Comparison of ENCODE assay signal across 9 cellular contexts in the genomic region with DNA sequence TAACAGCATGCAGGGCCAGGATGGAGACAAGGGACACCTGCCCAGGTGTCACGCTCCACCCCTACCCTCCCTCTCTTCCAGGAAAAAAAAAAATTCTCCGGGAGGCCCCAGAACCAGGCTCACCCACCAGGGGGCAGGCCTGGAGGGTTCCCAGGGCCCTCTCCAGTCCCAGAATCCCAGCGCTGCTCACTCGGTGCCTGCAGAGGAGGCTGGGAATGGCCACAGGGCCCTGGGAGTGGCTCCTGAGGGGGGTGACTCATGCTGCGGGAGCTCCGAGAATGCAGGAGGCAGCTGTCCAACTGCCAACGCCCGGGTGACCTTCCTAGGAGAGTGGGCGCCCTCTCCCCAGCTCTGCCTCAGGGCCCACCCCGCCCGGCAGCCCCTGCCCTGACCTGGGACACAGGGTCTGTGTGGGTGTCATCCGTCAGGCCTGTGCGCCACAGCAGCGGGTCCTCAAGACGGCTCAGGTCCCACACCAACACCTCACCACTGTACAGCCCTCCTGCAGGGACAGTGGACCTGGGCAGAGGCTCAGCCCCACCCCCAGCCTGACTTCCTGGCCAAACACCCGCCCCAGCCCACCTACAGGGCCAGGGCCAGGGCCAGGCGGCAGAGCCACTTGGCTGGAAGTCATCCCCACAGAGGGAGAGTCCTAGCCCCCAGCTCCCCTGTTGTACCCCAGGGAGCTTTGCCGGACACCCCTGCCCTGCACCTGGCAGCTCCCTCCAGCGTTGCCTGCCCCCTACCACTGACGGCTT. TPM values are rescaled to one million over a fixed set of nuclear protein-coding genes. Genes with fewer than 3 reads are reported as not detected.
DNase-seq lines count a peak whose midpoint lies in the region; ATAC-seq, FAIRE-seq and TF ChIP-seq lines count a peak whose summit lies in the region.
"Had no signal": no experiment of that assay in that cellular context is flagged by ENCODE, and none has a peak within 500 bp of the region (broad histone marks: within the 10 kb centered on the region; RNA-seq: fewer than 3 reads in every experiment).

No MANE protein-coding gene starts in this region.

- peak in 2 of 3 experiments; percentile 59 to 68; a peak in 3 of 4 replicates for TF ChIP-seq CTCF in H1 (IDR thresholded peaks at IDR 0.05; ENCODE audit: control extremely low read depth in 1 of 3, insufficient read depth in 1 of 3, low read depth in 1 of 3, low read length in 3 of 3)

- H3K4me1 ChIP-seq in NT2/D1 (ENCODE audit: insufficient read depth, insufficient read length) (peaks cover 30% of the 10 kb centered on the region), H1 (replicated peaks in 1 of 4; ENCODE audit: control insufficient read depth in 3 of 4, insufficient read depth in 4 of 4, low read length in 3 of 4) (peaks cover 0 to 14% (median 11%) of the 10 kb centered on the region in 4 experiments; a peak in 5 of 7 replicates), mesodermal cell (ENCODE audit: control insufficient read depth, insufficient read depth, low read length, poor library complexity, severe bottlenecking) (peaks cover 20% of the 10 kb centered on the region)

- no peaks in the 10 kb centered on the region for H3K79me2 ChIP-seq in H1 (ENCODE audit: control insufficient read depth in 1 of 2, insufficient read depth in 2 of 2, low read length in 2 of 2)

- no peak overlapping the region; the same call in 1 of the 2 replicates for H2BK15ac ChIP-seq in H1 (ENCODE audit: low read length)

- H3K27ac ChIP-seq in H1 (ENCODE audit: low read depth, low read length) (peak overlapping the region; percentile 34; the same call in 1 of the 2 replicates), mesodermal cell (ENCODE audit: low read depth, low read length, severe bottlenecking) (peak overlapping the region; percentile 96)

- POLR2A ChIA-PET in H1 (lab: Charles Lee; ENCODE audit: partially characterized antibody) = interaction anchor here (0.6 to 15.6 kb wide), 19 partner anchors 7 to 253 kb away, joined by 3 to 313 read pairs (median 5); a partner anchor contains a TSS

- no peak overlapping the region for H2AFZ ChIP-seq in H1 (ENCODE audit: low read length)

- no peak overlapping the region for H3K23ac ChIP-seq in H1 (ENCODE audit: insufficient read length)

- WGBS in H1 (ENCODE audit: extremely low coverage in 1 of 2, insufficient coverage in 1 of 2, insufficient read length in 1 of 2, insufficient replicate concordance in 2 of 2, low coverage in 1 of 2, low lambda C conversion rate in 2 of 2, missing lambda C conversion rate in 1 of 2), 2 experiments = 64% methylated on average over 14 of the region's 20 CpGs; no CpG with 5 or more reads in 1 of the 2 experiments
- WGBS in mesodermal cell (ENCODE audit: insufficient coverage in 2 of 2), 2 experiments = 48 to 50% methylated on average over 8 to 16 of the region's 20 CpGs

- peak overlapping the region; percentile 48; the same call in 1 of the 2 replicates for H3K18ac ChIP-seq in H1 (ENCODE audit: extremely low read depth, low read length)

- H3K79me1 ChIP-seq in H1 (ENCODE audit: low read depth, low read length) = peaks cover 5% of the 10 kb centered on the region; the same call in 1 of the 2 replicates

- H2AK5ac ChIP-seq in H1 (ENCODE audit: low read depth, low read length) = peak overlapping the region; percentile 82; the same call in 1 of the 2 replicates

- peak; percentile 60 to 71 for TF ChIP-seq RAD21 in H1 (IDR thresholded peaks at IDR 0.05 in 1 of 2, conservative IDR thresholded peaks at IDR 0.05 in 1 of 2; ENCODE audit: low read depth in 2 of 2, low read length in 2 of 2)

- FAIRE-seq in H1 (lab: Jason Lieb, UNC) = no peak

- H3K9me3 ChIP-seq in NT2/D1 (ENCODE audit: insufficient read depth, low read length) = no peaks in the 10 kb centered on the region
- H3K9me3 ChIP-seq in H1 (ENCODE audit: insufficient read depth in 2 of 2, low read depth in 1 of 2, low read length in 1 of 2) = no peaks in the 10 kb centered on the region
- H3K9me3 ChIP-seq in mesodermal cell (ENCODE audit: control insufficient read depth, low read length) = no peaks in the 10 kb centered on the region

- TF ChIP-seq EP300 in H1 (IDR thresholded peaks at IDR 0.05; ENCODE audit: borderline replicate concordance in 1 of 2, low read depth in 2 of 2, low read length in 2 of 2) = no peak

- no peak overlapping the region for H4K8ac ChIP-seq in H1 (ENCODE audit: extremely low read depth, insufficient read depth, low read length)

- CTCF ChIA-PET in H1 (lab: Charles Lee; ENCODE audit: partially characterized antibody) = interaction anchor here (0.6 to 4.1 kb wide), 29 partner anchors 9 to 699 kb away, joined by 3 to 37 read pairs (median 4); a partner anchor contains a TSS

- peak overlapping the region; percentile 58 for H3K9ac ChIP-seq in NT2/D1 (ENCODE audit: insufficient read length, low read depth)
- no peak overlapping the region for H3K9ac ChIP-seq in H1 (replicated peaks in 1 of 4; ENCODE audit: extremely low read depth in 1 of 4, low read depth in 3 of 4, low read length in 3 of 4)

- H3K27me3 ChIP-seq in NT2/D1 (ENCODE audit: insufficient read depth, insufficient read length) = no peaks in the 10 kb centered on the region
- no peaks in the 10 kb centered on the region for H3K27me3 ChIP-seq in H1 (replicated peaks in 1 of 4; ENCODE audit: control insufficient read depth in 3 of 4, extremely low read depth in 1 of 4, insufficient read depth in 3 of 4, low read length in 3 of 4)

- H3K56ac ChIP-seq in H1 (replicated peaks; ENCODE audit: insufficient read length, low read depth, low read length) = no peak overlapping the region

- no peak for TF ChIP-seq POLR2A in H1 (IDR thresholded peaks at IDR 0.05; ENCODE audit: control extremely low read depth in 1 of 2, low read depth in 2 of 2, low read length in 2 of 2)

- H2BK120ac ChIP-seq in H1 (replicated peaks; ENCODE audit: low read depth, low read length) = no peak overlapping the region

- no peak overlapping the region for H3K14ac ChIP-seq in H1 (ENCODE audit: insufficient read length)

- peak overlapping the region; percentile 37 for H4K5ac ChIP-seq in H1 (ENCODE audit: insufficient read length, low read depth, low read length)

- ATAC-seq in HG03139 (IDR thresholded peaks at IDR 0.05; ENCODE audit: unreplicated experiment) (no peak), HG03025 (IDR thresholded peaks at IDR 0.05; ENCODE audit: low FRiP score, unreplicated experiment) (no peak)

- peaks cover 5 to 22% of the 10 kb centered on the region in 2 experiments for H4K20me1 ChIP-seq in H1 (replicated peaks in 1 of 2; ENCODE audit: control insufficient read depth in 1 of 2, insufficient read depth in 2 of 2, low read length in 2 of 2)

- peak overlapping the region; percentile 89 for H4K91ac ChIP-seq in H1 (replicated peaks; ENCODE audit: insufficient read length, low read length)

- H2BK20ac ChIP-seq in H1 (ENCODE audit: low read length) = peak overlapping the region; percentile 32; the same call in 1 of the 2 replicates

- DNase-seq in SIG-M5 treated with dmso at 0.1 percent for 504 hours (lab: John Stamatoyannopoulos, UW; ENCODE audit: unreplicated experiment) (peak; percentile 77), SIG-M5 (lab: John Stamatoyannopoulos, UW) (no peak), NT2/D1 (ENCODE audit: low read depth, low spot score) (peak; percentile 93), H1 (ENCODE audit: low read depth in 1 of 2, low spot score in 2 of 2) (peak; percentile 81 to 90), globus pallidus (ENCODE audit: low spot score) (no peak)
- DNase-seq: CD4-positive, CD25-positive, alpha-beta regulatory T cell had no signal

- H2BK12ac ChIP-seq in H1 (ENCODE audit: low read depth, low read length) = no peak overlapping the region

- peak overlapping the region; percentile 88 for H2BK5ac ChIP-seq in H1 (ENCODE audit: low read depth, low read length)

- H3K36me3 ChIP-seq in NT2/D1 (ENCODE audit: insufficient read depth, insufficient read length, low read length) = peaks cover 82% of the 10 kb centered on the region
- peaks cover 24 to 37% (median 31%) of the 10 kb centered on the region in 4 experiments; a peak in 6 of 8 replicates for H3K36me3 ChIP-seq in H1 (ENCODE audit: control insufficient read depth in 2 of 4, insufficient read depth in 4 of 4, low read length in 3 of 4)
- peaks cover 60% of the 10 kb centered on the region for H3K36me3 ChIP-seq in mesodermal cell (ENCODE audit: control insufficient read depth, insufficient read depth, low read length)

- H3K23me2 ChIP-seq in H1 (ENCODE audit: low read depth, low read length) = no peaks in the 10 kb centered on the region

- peak overlapping the region in 1 of 2 experiments; percentile 4; a peak in 2 of 4 replicates for H3K4me2 ChIP-seq in H1 (ENCODE audit: insufficient read depth in 1 of 2, low read depth in 2 of 2, low read length in 2 of 2)

- H3K4ac ChIP-seq in H1 (replicated peaks; ENCODE audit: insufficient read length, low read depth, low read length) = no peak overlapping the region

- H3K4me3 ChIP-seq in NT2/D1 (ENCODE audit: insufficient read length, low read depth) = no peak overlapping the region
- H3K4me3 ChIP-seq in H1 (ENCODE audit: extremely low read depth in 1 of 4, insufficient read depth in 2 of 4, low read depth in 3 of 4, low read length in 4 of 4) = no peak overlapping the region
- H3K4me3 ChIP-seq in mesodermal cell (ENCODE audit: extremely low read depth, insufficient read depth, low read length, poor library complexity, severe bottlenecking) = no peak overlapping the region

RNA-seq across cellular contexts. Expression of a gene that starts 21.2 kb away (rescaled TPM):
- total RNA-seq in H1 (2021; fragmentation: NEBNext Ultra II Directional; extraction: Animal tissue kit (Norgen Biotek cat#: 25700)) = 58.0 and 60.4 TPM in 2 replicates
- polyA plus RNA-seq in H1 (2011; rRNA removed) = 78.5 and 113 TPM in 2 replicates
- polyA plus RNA-seq in H1 (2011; cell fraction: cytosol; rRNA removed) = 112 TPM
- 203 TPM for polyA plus RNA-seq in H1 (2011; cell fraction: nucleus; rRNA removed)
- 31.8 to 74.2 TPM (median 69.7 TPM) in 4 replicates for polyA plus RNA-seq in H1 (2012, experiment 1 of 2)
- polyA plus RNA-seq in H1 (2012, experiment 2 of 2) = 67.0 TPM
- 27.5 TPM for polyA plus RNA-seq in H1 (2013, experiment 1 of 2)
- polyA plus RNA-seq in H1 (2013, experiment 2 of 2) = 25.5 TPM
- polyA minus RNA-seq in H1 (2011; rRNA and poly(A)+ RNA removed) = 27.1 and 35.1 TPM in 2 replicates
- 49.7 TPM for polyA minus RNA-seq in H1 (2011; cell fraction: cytosol; rRNA and poly(A)+ RNA removed)
- 59.3 TPM for polyA minus RNA-seq in H1 (2011; cell fraction: nucleus; rRNA and poly(A)+ RNA removed)
- 48.4 TPM for polyA plus RNA-seq in mesodermal cell (2013, experiment 1 of 2)
- 42.4 TPM for polyA plus RNA-seq in mesodermal cell (2013, experiment 2 of 2)

RNA-seq across cellular contexts. Expression of a gene that starts 53.6 kb away (rescaled TPM):
- 1,327 and 1,345 TPM in 2 replicates for total RNA-seq in H1 (2021; fragmentation: NEBNext Ultra II Directional; extraction: Animal tissue kit (Norgen Biotek cat#: 25700))
- polyA plus RNA-seq in H1 (2011; rRNA removed) = 466 and 513 TPM in 2 replicates
- polyA plus RNA-seq in H1 (2011; cell fraction: cytosol; rRNA removed) = 383 TPM
- 93.4 TPM for polyA plus RNA-seq in H1 (2011; cell fraction: nucleus; rRNA removed)
- 759 to 1,315 TPM (median 835 TPM) in 4 replicates for polyA plus RNA-seq in H1 (2012, experiment 1 of 2)
- polyA plus RNA-seq in H1 (2012, experiment 2 of 2) = 163 TPM
- polyA plus RNA-seq in H1 (2013, experiment 1 of 2) = 862 TPM
- polyA plus RNA-seq in H1 (2013, experiment 2 of 2) = 900 TPM
- polyA minus RNA-seq in H1 (2011; rRNA and poly(A)+ RNA removed) = 245 and 251 TPM in 2 replicates
- 1,111 TPM for polyA minus RNA-seq in H1 (2011; cell fraction: cytosol; rRNA and poly(A)+ RNA removed)
- 200 TPM for polyA minus RNA-seq in H1 (2011; cell fraction: nucleus; rRNA and poly(A)+ RNA removed)
- polyA plus RNA-seq in mesodermal cell (2013, experiment 1 of 2) = 543 TPM
- polyA plus RNA-seq in mesodermal cell (2013, experiment 2 of 2) = 637 TPM

Comparison
In these comparisons a context has a peak if more than half of its experiments do, and no peak if none do; other contexts are left out.
1. DNase-seq: peak in SIG-M5 treated with dmso at 0.1 percent for 504 hours (single experiment), NT2/D1 (single experiment) and H1 (2 of 2); none in SIG-M5 (single experiment) and globus pallidus (single experiment).